ENCODE assay signal across 9 cellular contexts in genomic region chr6:125812394-125813231, GRCh38. TPM values are rescaled to one million over a fixed set of nuclear protein-coding genes. Genes with fewer than 3 reads are reported as not detected.
DNase-seq lines count a peak whose midpoint lies in the region; ATAC-seq and TF ChIP-seq lines count a peak whose summit lies in the region.
"Had no signal": no experiment of that assay in that cellular context is flagged by ENCODE, and none has a peak within 500 bp of the region (broad histone marks: within the 10 kb centered on the region; RNA-seq: fewer than 3 reads in every experiment).

No MANE protein-coding gene starts in this region.

- POLR2A ChIA-PET in HEK293T (lab: Yijun Ruan, JAX), result interaction anchor here (3.1 kb wide), 1 partner anchor 32 kb away, joined by 9 read pairs; no protein-coding TSS in a partner anchor

- peak; percentile 81 for DNase-seq in GM03348 (ENCODE audit: low spot score)
- peak; percentile 6 to 57 for DNase-seq in SJCRH30
- peak; percentile 99 for DNase-seq in fibroblast of peridontal ligament (ENCODE audit: extremely low read depth)
- DNase-seq in retinal pigment epithelial cell (ENCODE audit: low read depth), result peak; percentile 77
- DNase-seq in stimulated activated naive CD4-positive, alpha-beta T cell treated with Interleukin-2 at 50 U/mL for 16 hours (lab: John Stamatoyannopoulos, UW), result no peak
- DNase-seq in germinal center (ENCODE audit: low spot score), result no peak
- DNase-seq in HEK293T (ENCODE audit: extremely low spot score), result no peak
- DNase-seq: GOT3 had no signal

- no peaks in the 10 kb centered on the region for H3K9me3 ChIP-seq in SJCRH30 (replicated peaks)

- TF ChIP-seq CTCF in retinal pigment epithelial cell (conservative IDR thresholded peaks at IDR 0.05; ENCODE audit: low read depth, low read length), result no peak

- peak overlapping the region; percentile 26; the same call in 1 of the 2 replicates for H3K27ac ChIP-seq in SJCRH30

- CTCF ChIA-PET in HEK293T (lab: Yijun Ruan, JAX), result interaction anchor here (0.9 kb wide), 1 partner anchor 21 kb away, joined by 4 read pairs; the partner anchor contains the start of gene NCOA7

- no peak for ATAC-seq in GM18517 (IDR thresholded peaks at IDR 0.05; ENCODE audit: unreplicated experiment)

- no peaks in the 10 kb centered on the region for H3K27me3 ChIP-seq in SJCRH30

- H3K4me3 ChIP-seq in SJCRH30, result no peak overlapping the region
- no peak overlapping the region for H3K4me3 ChIP-seq in retinal pigment epithelial cell (ENCODE audit: low read length)

- no peaks in the 10 kb centered on the region for H3K36me3 ChIP-seq in SJCRH30

- peaks cover 10% of the 10 kb centered on the region for H3K4me1 ChIP-seq in SJCRH30

TF ChIP-seq in HEK293T, 16 proteins besides CTCF, POLR2A, EP300 and RAD21:
- no peak for TF ChIP-seq FOXK2 (IDR thresholded peaks at IDR 0.05)
- TF ChIP-seq ZNF384 (IDR thresholded peaks at IDR 0.05), result no peak
- TF ChIP-seq ELF4 (IDR thresholded peaks at IDR 0.05), result no peak
- TF ChIP-seq TARDBP (IDR thresholded peaks at IDR 0.05), result no peak
- TF ChIP-seq LEF1 (IDR thresholded peaks at IDR 0.05; ENCODE audit: borderline replicate concordance), result no peak
- no peak for TF ChIP-seq L3MBTL2 (conservative IDR thresholded peaks at IDR 0.05)
- TF ChIP-seq FOXA1 (IDR thresholded peaks at IDR 0.05), result no peak
- no peak for TF ChIP-seq ARNT (IDR thresholded peaks at IDR 0.05)
- TF ChIP-seq HDGF (IDR thresholded peaks at IDR 0.05; ENCODE audit: borderline replicate concordance), result no peak
- no peak for TF ChIP-seq FOXM1 (IDR thresholded peaks at IDR 0.05; ENCODE audit: borderline replicate concordance)
- no peak for TF ChIP-seq PKNOX1 (IDR thresholded peaks at IDR 0.05)
- no peak for TF ChIP-seq NFRKB (IDR thresholded peaks at IDR 0.05)
TF ChIP-seq in HEK293T: peak in this region for 0.

RNA-seq across cellular contexts. Expression of gene NCOA7, which starts 21.9 kb away (rescaled TPM):
- total RNA-seq in SJCRH30 (2014; rRNA removed; shearing (Covaris generic)), result 3.8 and 4.1 TPM in 2 replicates

Comparison
In these comparisons a context has a peak if more than half of its experiments do, and no peak if none do; other contexts are left out.
1. DNase-seq: peak in GM03348 (single experiment), SJCRH30 (2 of 2), fibroblast of peridontal ligament (single experiment) and retinal pigment epithelial cell (single experiment); none in stimulated activated naive CD4-positive, alpha-beta T cell treated with Interleukin-2 at 50 U/mL for 16 hours (single experiment), germinal center (single experiment) and HEK293T (single experiment).